Comparison of ENCODE assay signal across 9 cellular contexts in the genomic region with DNA sequence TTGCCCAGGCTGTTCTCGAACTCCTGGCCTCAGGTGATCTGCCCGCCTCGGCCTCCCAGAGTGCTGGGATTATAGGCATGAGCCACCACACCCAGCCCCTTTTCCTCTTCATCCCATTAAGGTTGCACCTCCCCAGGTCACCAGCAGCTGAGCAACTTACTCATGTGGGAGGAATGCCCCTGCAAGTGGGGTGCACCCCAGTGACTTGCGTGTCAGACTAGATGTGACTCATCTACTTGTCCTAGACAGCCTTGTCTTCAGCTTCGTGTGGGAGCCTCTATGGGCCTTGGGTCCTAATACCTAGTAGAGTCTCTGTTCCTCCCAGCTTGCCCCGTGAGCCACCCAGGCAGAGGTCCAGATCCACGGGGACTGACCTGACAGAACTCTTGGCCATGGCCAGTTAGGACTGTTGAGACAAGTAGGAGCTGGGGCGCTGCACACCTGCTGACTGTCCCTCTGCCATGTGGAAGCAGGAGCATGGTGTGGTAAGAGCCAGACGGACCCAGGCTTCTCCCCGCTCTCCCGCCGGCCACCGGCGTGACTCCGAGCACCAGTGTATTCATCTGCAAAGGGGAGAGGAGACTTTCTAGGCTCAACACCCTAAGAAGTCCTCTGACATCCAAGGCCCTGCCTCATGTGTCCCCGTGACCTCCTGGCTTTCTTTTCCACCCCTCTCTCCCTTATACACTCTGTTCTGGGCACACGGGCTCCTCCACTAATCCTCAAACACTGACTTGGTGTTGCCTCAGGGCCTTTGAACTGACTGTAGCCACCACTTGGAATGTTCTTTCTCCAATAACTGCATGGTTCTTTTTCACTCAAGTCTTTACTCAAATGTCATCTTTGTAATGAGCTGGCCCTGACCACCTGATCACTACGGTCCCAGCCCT. TPM values are rescaled to one million over a fixed set of nuclear protein-coding genes. Genes with fewer than 3 reads are reported as not detected.
DNase-seq lines count a peak whose midpoint lies in the region; ATAC-seq, FAIRE-seq and TF ChIP-seq lines count a peak whose summit lies in the region.
"Had no signal": no experiment of that assay in that cellular context is flagged by ENCODE, and none has a peak within 500 bp of the region (broad histone marks: within the 10 kb centered on the region; RNA-seq: fewer than 3 reads in every experiment).

No MANE protein-coding gene starts in this region.

- TF ChIP-seq EP300 in A549 (IDR thresholded peaks at IDR 0.05), result no peak; a peak in 1 of 5 replicates

- peak; percentile 90 to 99 for DNase-seq in A549 (ENCODE audit: low read depth in 1 of 2, low spot score in 1 of 2)
- DNase-seq in GM23248, result peak; percentile 90
- DNase-seq in T1000 (lab: John Stamatoyannopoulos, UW), result peak; percentile 72
- DNase-seq in glomerular visceral epithelial cell (ENCODE audit: extremely low spot score), result peak; percentile 92
- no peak for DNase-seq in germinal center (ENCODE audit: low spot score)
- DNase-seq in NK-92 (lab: John Stamatoyannopoulos, UW; ENCODE audit: unreplicated experiment), result no peak
- no peak for DNase-seq in trophoblast cell

- in situ Hi-C loops in GM23248 (cut with MboI), result no loop called here

- no peak overlapping the region for H2BK12ac ChIP-seq in trophoblast cell (ENCODE audit: low read length)

- H3K27ac ChIP-seq in A549 (peak overlapping the region; percentile 71 to 83), GM23248 (no peak overlapping the region), trophoblast cell (ENCODE audit: low read depth, low read length) (no peak overlapping the region)

- H2AFZ ChIP-seq in GM23248 (no peak overlapping the region), trophoblast cell (ENCODE audit: insufficient read depth, low read length, poor library complexity) (no peak overlapping the region)

- no peak for FAIRE-seq in A549 (lab: Jason Lieb, UNC)
- FAIRE-seq: endothelial cell of umbilical vein had no signal

- H3K4me2 ChIP-seq in A549 (peak overlapping the region; percentile 37), GM23248 (ENCODE audit: unreplicated experiment) (no peak overlapping the region), trophoblast cell (ENCODE audit: low read length) (no peak overlapping the region)

- H3K23ac ChIP-seq in trophoblast cell (ENCODE audit: low read length), result no peak overlapping the region

- 62% methylated on average over 18 of the region's 18 CpGs for WGBS in A549 (ENCODE audit: missing lambda C conversion rate)
- 83 to 84% methylated on average over 18 of the region's 18 CpGs for WGBS in GM23248 (ENCODE audit: low coverage in 1 of 2, low lambda C conversion rate in 2 of 2, missing lambda C conversion rate in 2 of 2), 2 experiments
- no CpG with 5 or more reads among the region's 18 CpGs for WGBS in trophoblast cell (ENCODE audit: extremely low coverage, insufficient coverage, insufficient read length)

- H3K4ac ChIP-seq in trophoblast cell (ENCODE audit: low read depth, low read length), result no peak overlapping the region

- H3K27me3 ChIP-seq in GM23248 (replicated peaks; ENCODE audit: insufficient read depth) (0 out of 2 replicates have a peak, but pooled peaks cover 2% of the 10 kb centered on the region), trophoblast cell (ENCODE audit: insufficient read depth, low read length) (peaks cover 7% of the 10 kb centered on the region)

- no peak overlapping the region for H2AK5ac ChIP-seq in trophoblast cell (ENCODE audit: low read length)

- no peaks in the 10 kb centered on the region for H4K20me1 ChIP-seq in GM23248 (ENCODE audit: insufficient read depth)

- peak; percentile 13 to 17; a peak in 1 of 5 replicates for TF ChIP-seq RAD21 in A549 (conservative IDR thresholded peaks at IDR 0.05 in 1 of 2, IDR thresholded peaks at IDR 0.05 in 1 of 2)

- no peak overlapping the region for H3K4me3 ChIP-seq in A549
- no peak overlapping the region for H3K4me3 ChIP-seq in GM23248
- H3K4me3 ChIP-seq in trophoblast cell (ENCODE audit: low read depth, low read length), result no peak overlapping the region

- H3K36me3 ChIP-seq in GM23248 (ENCODE audit: low read depth) (no peaks in the 10 kb centered on the region), trophoblast cell (ENCODE audit: control insufficient read depth in 1 of 2, insufficient read depth in 2 of 2, low read length in 2 of 2) (no peaks in the 10 kb centered on the region)

- no peaks in the 10 kb centered on the region for H3K79me2 ChIP-seq in GM23248 (ENCODE audit: insufficient read depth)
- H3K79me2 ChIP-seq in trophoblast cell (ENCODE audit: control insufficient read depth, insufficient read depth, low read length, poor library complexity), result no peaks in the 10 kb centered on the region

- no peaks in the 10 kb centered on the region for H3K9me3 ChIP-seq in A549
- H3K9me3 ChIP-seq in GM23248 (ENCODE audit: low read depth), result no peaks in the 10 kb centered on the region
- H3K9me3 ChIP-seq in trophoblast cell (ENCODE audit: insufficient read depth, low read depth, low read length), result peaks cover 5% of the 10 kb centered on the region

- no peaks in the 10 kb centered on the region for H3K79me1 ChIP-seq in trophoblast cell (ENCODE audit: low read length)

- no peak overlapping the region for H2BK120ac ChIP-seq in trophoblast cell (ENCODE audit: insufficient read depth, low read length, poor library complexity)

- H4K8ac ChIP-seq in trophoblast cell (ENCODE audit: low read depth, low read length), result no peak overlapping the region

- no peak for TF ChIP-seq CTCF in A549 (IDR thresholded peaks at IDR 0.05)

- H2BK5ac ChIP-seq in trophoblast cell (ENCODE audit: low read depth, low read length, poor library complexity), result no peak overlapping the region

- H4K12ac ChIP-seq in trophoblast cell (ENCODE audit: low read depth, low read length), result no peak overlapping the region

- CTCF ChIA-PET in A549 (lab: Yijun Ruan, JAX), result interaction anchor here (0.7 to 15.4 kb wide), 16 partner anchors 10 to 158 kb away, joined by 3 to 238 read pairs (median 6); a partner anchor contains a TSS

- H3K9ac ChIP-seq in GM23248 (no peak overlapping the region), trophoblast cell (ENCODE audit: low read length) (no peak overlapping the region)

- TF ChIP-seq POLR2A in A549 (IDR thresholded peaks at IDR 0.05; ENCODE audit: low read length), result no peak

- POLR2A ChIA-PET in A549 (lab: Yijun Ruan, JAX), result interaction anchor here (1.2 to 2.0 kb wide), 2 partner anchors 11 to 54 kb away, joined by 4 to 7 read pairs; a partner anchor contains a TSS

- peaks cover 36% of the 10 kb centered on the region for H3K4me1 ChIP-seq in A549
- H3K4me1 ChIP-seq in GM23248 (ENCODE audit: insufficient read depth), result no peaks in the 10 kb centered on the region
- H3K4me1 ChIP-seq in trophoblast cell (ENCODE audit: control insufficient read depth in 1 of 2, insufficient read depth in 2 of 2, low read length in 2 of 2), result no peaks in the 10 kb centered on the region

- peak; percentile 78 to 87 for ATAC-seq in A549
- ATAC-seq in HG02970 (IDR thresholded peaks at IDR 0.05; ENCODE audit: low FRiP score, unreplicated experiment), result no peak

- H3F3A ChIP-seq in GM23248 (ENCODE audit: insufficient read depth), result no peaks in the 10 kb centered on the region

- no peak overlapping the region for H3K18ac ChIP-seq in trophoblast cell (ENCODE audit: low read length)

- no peak overlapping the region for H3K14ac ChIP-seq in trophoblast cell (ENCODE audit: low read length)

- H4K91ac ChIP-seq in trophoblast cell (ENCODE audit: low read depth, low read length), result no peak overlapping the region

- no peaks in the 10 kb centered on the region for H3K9me2 ChIP-seq in GM23248 (ENCODE audit: insufficient read depth)

TF ChIP-seq in A549, 52 proteins besides CTCF, POLR2A, EP300 and RAD21 (continues in another document):
- TF ChIP-seq RCOR1 (IDR thresholded peaks at IDR 0.05; ENCODE audit: low read depth, low read length) (no peak), ZNF302 (CRISPR knock-in tag; IDR thresholded peaks at IDR 0.05) (no peak), CHD4 (IDR thresholded peaks at IDR 0.05; ENCODE audit: borderline replicate concordance) (no peak), ZC3H11A (IDR thresholded peaks at IDR 0.05) (no peak), FOSL2 (IDR thresholded peaks at IDR 0.05) (peak; percentile 82), FOSL2 (CRISPR knock-in tag; IDR thresholded peaks at IDR 0.05) (peak; percentile 91), CEBPB (IDR thresholded peaks at IDR 0.05) (peak in 1 of 2 experiments; percentile 27; a peak in 1 of 4 replicates), CBX2 (IDR thresholded peaks at IDR 0.05; ENCODE audit: borderline replicate concordance, low read depth) (no peak), NR3C1 (IDR thresholded peaks at IDR 0.05) (no peak), BHLHE40 (IDR thresholded peaks at IDR 0.05; ENCODE audit: low read depth, low read length) (no peak), RFX5 (IDR thresholded peaks at IDR 0.05) (no peak), SMC3 (IDR thresholded peaks at IDR 0.05) (0 out of 3 replicates have a peak, but pooled peaks have one; percentile 10)
- TF ChIP-seq, protein P1, sequence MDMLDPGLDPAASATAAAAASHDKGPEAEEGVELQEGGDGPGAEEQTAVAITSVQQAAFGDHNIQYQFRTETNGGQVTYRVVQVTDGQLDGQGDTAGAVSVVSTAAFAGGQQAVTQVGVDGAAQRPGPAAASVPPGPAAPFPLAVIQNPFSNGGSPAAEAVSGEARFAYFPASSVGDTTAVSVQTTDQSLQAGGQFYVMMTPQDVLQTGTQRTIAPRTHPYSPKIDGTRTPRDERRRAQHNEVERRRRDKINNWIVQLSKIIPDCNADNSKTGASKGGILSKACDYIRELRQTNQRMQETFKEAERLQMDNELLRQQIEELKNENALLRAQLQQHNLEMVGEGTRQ (IDR thresholded peaks at IDR 0.05), result no peak

RNA-seq across cellular contexts. Expression of a gene that starts 11.6 kb away (rescaled TPM):
- polyA plus RNA-seq in A549 (2011; rRNA removed), result 21.9 and 34.1 TPM in 2 replicates
- polyA plus RNA-seq in A549 (2012; cell fraction: cytosol; rRNA removed), result 31.9 and 46.3 TPM in 2 replicates
- polyA plus RNA-seq in A549 (2012; cell fraction: nucleus; rRNA removed), result 48.9 and 61.8 TPM in 2 replicates
- 25.9 to 31.9 TPM (median 31.0 TPM) in 3 replicates for polyA plus RNA-seq in A549 (2017; fragmentation: RNase III; extraction: RNeasy Plus Mini Kit Qiagen cat#74134 plus additional on column Dnase treatment)
- polyA minus RNA-seq in A549 (2011; rRNA and poly(A)+ RNA removed), result 20.6 and 27.0 TPM in 2 replicates
- total RNA-seq in GM23248 (2014; rRNA removed; shearing (Covaris generic)), result 11.4 and 18.9 TPM in 2 replicates
- polyA plus RNA-seq in GM23248 (2016; fragmentation: Nextera tagmentation; extraction: Ambion mirVana), result 1.2 and 1.4 TPM in 2 replicates
- 17.8 and 20.5 TPM in 2 replicates for polyA plus RNA-seq in trophoblast cell (2013)

RNA-seq across cellular contexts. Expression of a gene that starts 53.9 kb away (rescaled TPM):
- polyA plus RNA-seq in A549 (2011; rRNA removed) (1.5 and 2.8 TPM in 2 replicates), A549 (2017; fragmentation: RNase III; extraction: RNeasy Plus Mini Kit Qiagen cat#74134 plus additional on column Dnase treatment) (11.0 to 13.1 TPM (median 11.9 TPM) in 3 replicates), GM23248 (2016; fragmentation: Nextera tagmentation; extraction: Ambion mirVana) (5.9 and 6.4 TPM in 2 replicates)
- 3.5 and 3.8 TPM in 2 replicates for polyA plus RNA-seq in A549 (2012; cell fraction: cytosol; rRNA removed)
- 4.8 and 7.2 TPM in 2 replicates for polyA plus RNA-seq in A549 (2012; cell fraction: nucleus; rRNA removed)
- 2.5 and 2.8 TPM in 2 replicates for polyA minus RNA-seq in A549 (2011; rRNA and poly(A)+ RNA removed)
- total RNA-seq in GM23248 (2014; rRNA removed; shearing (Covaris generic)), result 2.7 and 3.9 TPM in 2 replicates
- polyA plus RNA-seq in trophoblast cell (2013), result 1.2 and 1.5 TPM in 2 replicates

Comparison
In these comparisons a context has a peak if more than half of its experiments do, and no peak if none do; other contexts are left out.
1. DNase-seq: peak in A549 (2 of 2), GM23248 (single experiment), T1000 (single experiment) and glomerular visceral epithelial cell (single experiment); none in germinal center (single experiment), NK-92 (single experiment) and trophoblast cell (0 of 2).
2. H3K27ac ChIP-seq: peak in A549 (2 of 2); none in GM23248 (single experiment) and trophoblast cell (single experiment).